Comparison of ENCODE assay signal across 17 cellular contexts in the genomic region with DNA sequence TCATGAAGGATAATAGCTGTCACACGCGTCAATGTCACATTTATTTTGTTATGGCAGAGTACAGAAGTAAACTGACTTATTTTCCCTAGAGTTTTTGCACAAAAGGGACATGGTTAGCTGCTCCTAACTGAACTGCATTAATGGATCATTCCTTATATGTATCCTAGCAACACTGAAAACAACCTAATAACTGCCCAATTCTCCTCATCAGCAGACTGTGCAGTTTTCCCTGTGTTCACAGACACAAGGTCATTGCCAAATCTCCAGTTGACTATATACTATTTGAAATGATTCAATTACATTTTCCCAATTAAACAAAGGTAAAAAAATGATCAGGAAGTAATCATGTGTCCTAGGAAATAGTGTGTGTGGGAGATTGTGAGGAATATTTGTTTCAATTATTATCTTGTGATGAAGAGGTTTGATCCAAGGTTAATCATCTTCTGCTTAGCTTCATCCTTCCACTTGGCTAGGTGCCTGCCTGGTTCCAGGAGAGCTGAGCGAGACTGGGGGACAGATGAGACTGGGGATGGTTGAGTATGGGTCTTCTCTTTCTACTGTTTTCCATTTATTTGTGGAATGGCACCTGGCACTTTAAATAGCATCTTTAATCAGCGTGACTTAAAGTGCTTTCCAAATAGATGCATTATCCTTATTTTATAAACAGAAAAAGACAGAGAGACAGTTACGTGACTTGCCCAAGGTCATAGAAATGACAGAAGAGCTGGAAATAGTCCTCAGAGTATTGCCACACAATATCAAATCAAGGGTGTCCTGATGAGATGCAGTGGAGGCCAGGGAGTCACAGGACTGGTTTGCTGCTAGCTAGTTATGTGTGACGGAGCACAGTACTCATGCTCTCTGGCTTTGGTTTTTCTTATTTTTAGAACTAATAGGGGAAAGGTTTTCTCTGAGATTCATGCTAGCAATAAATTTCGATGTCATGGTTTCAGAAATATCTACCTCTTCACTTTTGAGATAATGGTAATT.
"Had no signal": no experiment of that assay in that cellular context is flagged by ENCODE, and none has a peak within 500 bp of the region (broad histone marks: within the 10 kb centered on the region; RNA-seq: fewer than 3 reads in every experiment).

No MANE protein-coding gene starts in this region.

- H3K4me3 Mint-ChIP-seq: activated CD8-positive, alpha-beta memory T cell treated with anti-CD3 and anti-CD28 coated beads, Interleukin-2, amount 10 ng/mL, durations not matched to agents 7 days and 5 days; activated T-cell treated with anti-CD3 and anti-CD28 coated beads, Interleukin-2, amount 50 U/mL, for 4 hours; nephron had no signal

- DNase-seq: activated CD4-positive, alpha-beta T cell treated with anti-CD3 and anti-CD28 coated beads, Interleukin-2, amount 50 U/mL, for 48 hours; activated CD4-positive, CD25-positive, alpha-beta regulatory T cell treated with anti-CD3 and anti-CD28 coated beads, Interleukin-2, amount 50 U/mL, for 72 hours; activated CD8-positive, alpha-beta memory T cell treated with anti-CD3 and anti-CD28 coated beads, Interleukin-2, amount 10 ng/mL, durations not matched to agents 7 days and 5 days; activated effector memory CD4-positive, alpha-beta T cell treated with anti-CD3 and anti-CD28 coated beads, Interleukin-2, amount 50 U/mL, for 16 hours; activated T-cell treated with anti-CD3 and anti-CD28 coated beads, Interleukin-2, amount 50 U/mL, for 4 hours; esophagus squamous epithelium; foreskin fibroblast; islet precursor cell; left lung; mesendoderm; retina; stomach; T-helper 9 cell had no signal

- ATAC-seq: activated CD8-positive, alpha-beta memory T cell treated with anti-CD3 and anti-CD28 coated beads, Interleukin-2, amount 10 ng/mL, durations not matched to agents 7 days and 5 days; activated naive CD4-positive, alpha-beta T cell treated with anti-CD3 and anti-CD28 coated beads, Interleukin-2, amount 50 U/mL, for 72 hours; activated T-cell treated with anti-CD3 and anti-CD28 coated beads, Interleukin-2, amount 50 U/mL, for 4 hours; left lung had no signal

- H3K4me1 Mint-ChIP-seq: activated CD8-positive, alpha-beta memory T cell treated with anti-CD3 and anti-CD28 coated beads, Interleukin-2, amount 10 ng/mL, durations not matched to agents 7 days and 5 days; nephron had no signal

- H3K4me3 ChIP-seq: esophagus squamous epithelium, left lung, skin epidermis, stomach, thoracic aorta had no signal

- H3K36me3 Mint-ChIP-seq: activated CD8-positive, alpha-beta memory T cell treated with anti-CD3 and anti-CD28 coated beads, Interleukin-2, amount 10 ng/mL, durations not matched to agents 7 days and 5 days; activated naive CD4-positive, alpha-beta T cell treated with anti-CD3 and anti-CD28 coated beads, Interleukin-2, amount 50 U/mL, for 72 hours had no signal

- H3K9me3 ChIP-seq: esophagus squamous epithelium, left lung, stomach, thoracic aorta had no signal

- H3K4me1 ChIP-seq: esophagus squamous epithelium, left lung, stomach had no signal

- H3K27me3 ChIP-seq: esophagus squamous epithelium, left lung, stomach had no signal

- H3K36me3 ChIP-seq: esophagus squamous epithelium, left lung, stomach, thoracic aorta had no signal

- H3K27ac Mint-ChIP-seq: activated CD8-positive, alpha-beta memory T cell treated with anti-CD3 and anti-CD28 coated beads, Interleukin-2, amount 10 ng/mL, durations not matched to agents 7 days and 5 days; activated naive CD4-positive, alpha-beta T cell treated with anti-CD3 and anti-CD28 coated beads, Interleukin-2, amount 50 U/mL, for 72 hours; nephron had no signal

- H3K27me3 Mint-ChIP-seq: activated CD8-positive, alpha-beta memory T cell treated with anti-CD3 and anti-CD28 coated beads, Interleukin-2, amount 10 ng/mL, durations not matched to agents 7 days and 5 days had no signal

- H3K9me3 Mint-ChIP-seq: activated naive CD4-positive, alpha-beta T cell treated with anti-CD3 and anti-CD28 coated beads, Interleukin-2, amount 50 U/mL, for 72 hours; nephron had no signal

- H3K27ac ChIP-seq: esophagus squamous epithelium, left lung, skin epidermis, stomach, thoracic aorta had no signal
